16 cellular contexts compared by ENCODE assay signal in genomic region chr17:60901806-60902205, GRCh38.
A peak's percentile ranks its signal among the peaks of the same experiment; 100 is the strongest.
DNase-seq lines count a peak whose midpoint lies in the region; ATAC-seq and TF ChIP-seq lines count a peak whose summit lies in the region.
"Had no signal": no experiment of that assay in that cellular context is flagged by ENCODE, and none has a peak within 500 bp of the region (broad histone marks: within the 10 kb centered on the region; RNA-seq: fewer than 3 reads in every experiment).

No MANE protein-coding gene starts in this region.

- CTCF ChIA-PET in PC-3 (lab: Charles Lee), result interaction anchor here (0.6 to 1.1 kb wide), 5 partner anchors 13 to 512 kb away, joined by 3 to 8 read pairs (median 3); no protein-coding TSS in a partner anchor

- H3K4me3 ChIP-seq in PC-3 (ENCODE audit: low read length) (peak overlapping the region; percentile 34; the same call in 1 of the 2 replicates), spleen (no peak overlapping the region), right lobe of liver (no peak overlapping the region), psoas muscle (no peak overlapping the region)
- H3K4me3 ChIP-seq: ovary had no signal

- H3K9me3 ChIP-seq in PC-3 (ENCODE audit: low read length), result peaks cover 3% of the 10 kb centered on the region; the same call in 1 of the 2 replicates
- H3K9me3 ChIP-seq in spleen, result peaks cover 8 to 19% (median 12%) of the 10 kb centered on the region in 8 donors
- peaks cover 0 to 6% (median 0%) of the 10 kb centered on the region in 4 donors for H3K9me3 ChIP-seq in right lobe of liver
- H3K9me3 ChIP-seq in psoas muscle, result no peaks in the 10 kb centered on the region
- H3K9me3 ChIP-seq: ovary had no signal

- no peaks in the 10 kb centered on the region for H3K27me3 ChIP-seq in PC-3 (ENCODE audit: low read length)
- no peaks in the 10 kb centered on the region for H3K27me3 ChIP-seq in spleen (replicated peaks in 1 of 7)
- no peaks in the 10 kb centered on the region for H3K27me3 ChIP-seq in right lobe of liver
- H3K27me3 ChIP-seq in psoas muscle (ENCODE audit: insufficient read depth in 3 of 3, low read length in 2 of 3), result no peaks in the 10 kb centered on the region
- H3K27me3 ChIP-seq: ovary had no signal

- POLR2A ChIA-PET in PC-3 (lab: Charles Lee; ENCODE audit: unreplicated experiment), result interaction anchor here (0.6 kb wide), 1 partner anchor 13 kb away, joined by 4 read pairs; no protein-coding TSS in a partner anchor

- intact Hi-C loops in PC-3 (cut with micrococcal nuclease) (loop anchor here (1.0 to 5.0 kb wide), 2 partner anchors 182 to 510 kb away; no protein-coding TSS in a partner anchor), spleen (cut with DNase I; ENCODE audit: low total_unique reads) (no loop called here), right lobe of liver (cut with DNase I) (no loop called here), psoas muscle (cut with DNase I) (no loop called here)

- H3K36me3 ChIP-seq in PC-3 (ENCODE audit: low read depth, low read length) (peaks cover 6% of the 10 kb centered on the region; the same call in 1 of the 2 replicates), spleen (peaks cover 0 to 28% (median 0%) of the 10 kb centered on the region in 6 donors), right lobe of liver (no peaks in the 10 kb centered on the region), psoas muscle (ENCODE audit: insufficient read depth in 1 of 2, low read depth in 1 of 2) (peaks cover 0 to 8% of the 10 kb centered on the region in 2 donors)
- H3K36me3 ChIP-seq: ovary had no signal

- peak overlapping the region; percentile 66 for H3K27ac ChIP-seq in PC-3 (ENCODE audit: low read length)
- no peak overlapping the region for H3K27ac ChIP-seq in spleen
- H3K27ac ChIP-seq in right lobe of liver, result no peak overlapping the region
- no peak overlapping the region for H3K27ac ChIP-seq in psoas muscle
- H3K27ac ChIP-seq: ovary had no signal

- H3F3A ChIP-seq in PC-3 (ENCODE audit: low read length, unreplicated experiment), result peaks cover 5% of the 10 kb centered on the region

- peak; percentile 24 for DNase-seq in AG20443 (ENCODE audit: low spot score)
- peak; percentile 97 for DNase-seq in PC-3
- peak; percentile 87 for DNase-seq in dedifferentiated amniotic fluid mesenchymal stem cell (ENCODE audit: extremely low spot score)
- DNase-seq in non-pigmented ciliary epithelial cell (ENCODE audit: low read depth), result peak; percentile 45
- DNase-seq in spleen, result no peak
- no peak for DNase-seq in right lobe of liver
- no peak for DNase-seq in OCI-M2 (lab: John Stamatoyannopoulos, UW; ENCODE audit: unreplicated experiment)
- no peak for DNase-seq in psoas muscle
- DNase-seq: activated CD4-positive, alpha-beta T cell treated with anti-CD3 and anti-CD28 coated beads for 36 hours; activated T-cell treated with anti-CD3 and anti-CD28 coated beads, Interleukin-2, amount 50 U/mL, for 48 hours; CD4-positive, alpha-beta memory T cell; endodermal cell; Kasumi-1; mesendoderm; NCI-H2081 treated with DMSO at 0.1 percent for 48 hours; ovary had no signal

- H3K9me2 ChIP-seq in PC-3 (replicated peaks; ENCODE audit: low read length), result no peaks in the 10 kb centered on the region

- WGBS in spleen, 5 donors, result 79 to 85% (median 81%) methylated on average over 2 of the region's 2 CpGs
- 88% methylated on average over 2 of the region's 2 CpGs for WGBS in right lobe of liver (ENCODE audit: insufficient coverage, low coverage, low lambda C conversion rate, missing lambda C conversion rate)
- whole genome bisulfite sequencing in psoas muscle, 3 donors, result 75 to 84% (median 76%) methylated on average over 2 of the region's 2 CpGs

- BruUV-seq in PC-3 (replicated peaks; lab: Mats Ljungman, UMichigan), result no TSS peak

- H4K20me1 ChIP-seq in PC-3 (ENCODE audit: low read length), result no peaks in the 10 kb centered on the region

- TF ChIP-seq POLR2A in spleen (IDR thresholded peaks at IDR 0.05) (no peak), right lobe of liver (IDR thresholded peaks at IDR 0.05) (no peak)

- no peaks in the 10 kb centered on the region for H3K79me2 ChIP-seq in PC-3 (ENCODE audit: low read length)

- H3K4me1 ChIP-seq in PC-3 (ENCODE audit: insufficient read depth, low read length) (peaks cover 27% of the 10 kb centered on the region), spleen (no peaks in the 10 kb centered on the region), right lobe of liver (no peaks in the 10 kb centered on the region), psoas muscle (no peaks in the 10 kb centered on the region)

- TF ChIP-seq CTCF in PC-3 (conservative IDR thresholded peaks at IDR 0.05; ENCODE audit: low read depth, low read length) (no peak), spleen (IDR thresholded peaks at IDR 0.05 in 8 of 11, conservative IDR thresholded peaks at IDR 0.05 in 3 of 11) (no peak), right lobe of liver (IDR thresholded peaks at IDR 0.05) (no peak), psoas muscle (IDR thresholded peaks at IDR 0.05) (no peak)

- peak; percentile 94 for ATAC-seq in PC-3
- ATAC-seq in right lobe of liver, result no peak
- no peak for ATAC-seq in psoas muscle
- ATAC-seq: activated CD4-positive, alpha-beta T cell treated with anti-CD3 and anti-CD28 coated beads for 36 hours had no signal

- H3K9ac ChIP-seq in PC-3 (ENCODE audit: low read length), result 0 out of 2 replicates have a peak overlapping the region, but pooled peaks have one; percentile 11

- peak overlapping the region; percentile 65 for H3K4me2 ChIP-seq in PC-3 (ENCODE audit: low read length)

- 0 out of 2 replicates have a peak overlapping the region, but pooled peaks have one; percentile 5 for H2AFZ ChIP-seq in PC-3 (ENCODE audit: low read length)

Comparison
In these comparisons a context has a peak if more than half of its experiments do, and no peak if none do; other contexts are left out.
1. DNase-seq: peak in AG20443 (single experiment), PC-3 (single experiment), dedifferentiated amniotic fluid mesenchymal stem cell (single experiment) and non-pigmented ciliary epithelial cell (single experiment); none in spleen (single experiment), right lobe of liver (0 of 3), OCI-M2 (single experiment) and psoas muscle (0 of 2).